In genomic region chr9:87088192-87088591, GRCh38 we compare ENCODE assay signal across 17 cellular contexts.
DNase-seq lines count a peak whose midpoint lies in the region; ATAC-seq and TF ChIP-seq lines count a peak whose summit lies in the region.
"Had no signal": no experiment of that assay in that cellular context is flagged by ENCODE, and none has a peak within 500 bp of the region (broad histone marks: within the 10 kb centered on the region; RNA-seq: fewer than 3 reads in every experiment).

No MANE protein-coding gene starts in this region.

- H3K9me3 ChIP-seq in gastrocnemius medialis (no peaks in the 10 kb centered on the region), suprapubic skin (no peaks in the 10 kb centered on the region)
- H3K9me3 ChIP-seq: BLaER1, Caco-2 had no signal

- ATAC-seq in Right ventricle myocardium superior (ENCODE audit: poor library complexity) (peak; percentile 90), left ventricle myocardium superior (peak; percentile 91), gastrocnemius medialis (peak; percentile 64 to 85)
- ATAC-seq: GM23338 had no signal

- intact Hi-C loops in Right ventricle myocardium superior (cut with DNase I) (no loop called here), cardiac septum (cut with DNase I) (loop anchor here (5.0 kb wide), 1 partner anchor 59 kb away; no protein-coding TSS in a partner anchor), left ventricle myocardium superior (cut with micrococcal nuclease) (no loop called here), gastrocnemius medialis (cut with DNase I; ENCODE audit: low total_unique reads) (no loop called here)

- in situ Hi-C loops in gastrocnemius medialis (cut with MboI; ENCODE audit: low sequenced_read_pairs in 4 of 4): no loop called here

- TF ChIP-seq EP300 in suprapubic skin (IDR thresholded peaks at IDR 0.05): no peak

- H3K4me1 ChIP-seq in gastrocnemius medialis (peaks cover 12 to 13% of the 10 kb centered on the region in 2 donors), suprapubic skin (peaks cover 2% of the 10 kb centered on the region)
- H3K4me1 ChIP-seq: BLaER1, Caco-2 had no signal

- H3K4me3 ChIP-seq in gastrocnemius medialis: no peak overlapping the region
- H3K4me3 ChIP-seq in suprapubic skin: no peak overlapping the region
- H3K4me3 ChIP-seq: BLaER1, GM23338 had no signal

- H3K27ac ChIP-seq in gastrocnemius medialis: no peak overlapping the region
- H3K27ac ChIP-seq in suprapubic skin: no peak overlapping the region
- H3K27ac ChIP-seq: BLaER1, HL-60 had no signal

- TF ChIP-seq CTCF in gastrocnemius medialis (IDR thresholded peaks at IDR 0.05 in 4 of 5, conservative IDR thresholded peaks at IDR 0.05 in 1 of 5) (no peak), suprapubic skin (IDR thresholded peaks at IDR 0.05) (no peak)

- WGBS in suprapubic skin: 76% methylated on average over 1 of the region's 1 CpG

- no peak for DNase-seq in Right ventricle myocardium superior
- DNase-seq in cardiac septum (ENCODE audit: low spot score): no peak
- peak; percentile 54 for DNase-seq in left ventricle myocardium superior
- peak in 1 of 2 donors; percentile 25 for DNase-seq in gastrocnemius medialis
- no peak for DNase-seq in dedifferentiated amniotic fluid mesenchymal stem cell (ENCODE audit: extremely low spot score)
- no peak for DNase-seq in suprapubic skin (ENCODE audit: low spot score in 2 of 2)
- DNase-seq in T1000 (lab: John Stamatoyannopoulos, UW): no peak
- DNase-seq: 8988T; AML-193; Caco-2; CD8-positive, alpha-beta memory T cell; DND-41; GDM1; H7 had no signal

- H3K27me3 ChIP-seq in gastrocnemius medialis (no peaks in the 10 kb centered on the region), suprapubic skin (no peaks in the 10 kb centered on the region)
- H3K27me3 ChIP-seq: BLaER1 had no signal

- TF ChIP-seq POLR2A in gastrocnemius medialis (IDR thresholded peaks at IDR 0.05): no peak
- TF ChIP-seq POLR2A in suprapubic skin (IDR thresholded peaks at IDR 0.05): no peak

- H3K36me3 ChIP-seq in gastrocnemius medialis (no peaks in the 10 kb centered on the region), suprapubic skin (no peaks in the 10 kb centered on the region)
- H3K36me3 ChIP-seq: BLaER1 had no signal
